ENCODE assay signal across 30 cellular contexts in genomic region chr16:77683845-77684526, GRCh38. TPM values are rescaled to one million over a fixed set of nuclear protein-coding genes. Genes with fewer than 3 reads are reported as not detected.
A peak's percentile ranks its signal among the peaks of the same experiment; 100 is the strongest.
DNase-seq lines count a peak whose midpoint lies in the region; ATAC-seq and TF ChIP-seq lines count a peak whose summit lies in the region.
"Had no signal": no experiment of that assay in that cellular context is flagged by ENCODE, and none has a peak within 500 bp of the region (broad histone marks: within the 10 kb centered on the region; RNA-seq: fewer than 3 reads in every experiment).

No MANE protein-coding gene starts in this region.

- no peak overlapping the region for H3K4me3 ChIP-seq in neural progenitor cell
- H3K4me3 ChIP-seq: esophagus squamous epithelium, gastroesophageal sphincter, right lobe of liver, SK-N-MC had no signal

- TF ChIP-seq CTCF in neural progenitor cell (IDR thresholded peaks at IDR 0.05): no peak

- no peak overlapping the region for H2AFZ ChIP-seq in neural progenitor cell (replicated peaks)
- H2AFZ ChIP-seq: parathyroid adenoma had no signal

- no peak overlapping the region for H3K4me3 Mint-ChIP-seq in neural progenitor cell
- no peak overlapping the region for H3K4me3 Mint-ChIP-seq in natural killer cell treated with Interleukin-12 subunit alpha and Interleukin-12 subunit beta and Interleukin-15 and Interleukin-18, amount 100 ng/mL, for 72 hours
- H3K4me3 Mint-ChIP-seq: activated naive CD8-positive, alpha-beta T cell treated with anti-CD3 and anti-CD28 coated beads for 36 hours; naive thymus-derived CD4-positive, alpha-beta T cell; T-helper 2 cell treated with Interferon-gamma antibody and Interleukin-4, amounts not matched to agents 5 μg/mL and 100 μg/mL, for 36 hours; type B pancreatic cell had no signal

- H4K20me1 ChIP-seq in neural progenitor cell (ENCODE audit: low read depth): no peaks in the 10 kb centered on the region

- no peaks in the 10 kb centered on the region for H3K36me3 ChIP-seq in neural progenitor cell
- H3K36me3 ChIP-seq: BE2C, esophagus squamous epithelium, gastroesophageal sphincter, right lobe of liver had no signal

- no peak overlapping the region for H3K27ac ChIP-seq in neural progenitor cell
- H3K27ac ChIP-seq: esophagus squamous epithelium, gastroesophageal sphincter, parathyroid adenoma, right lobe of liver, RWPE1, SK-N-MC had no signal

- peak; percentile 17 for DNase-seq in NCI-H1092 treated with DMSO at 0.1 percent for 48 hours (lab: John Stamatoyannopoulos, UW)
- DNase-seq in NCI-H1092 (lab: John Stamatoyannopoulos, UW): no peak
- peak; percentile 7 to 91 (median 75) for DNase-seq in NCI-H1417 (lab: John Stamatoyannopoulos, UW)
- DNase-seq in astrocyte of the hippocampus (ENCODE audit: low read depth, low spot score): peak; percentile 6
- DNase-seq in neural progenitor cell (ENCODE audit: low spot score): no peak
- DNase-seq in natural killer cell treated with Interleukin-12 subunit alpha and Interleukin-12 subunit beta and Interleukin-15 and Interleukin-18, amount 100 ng/mL, for 72 hours (ENCODE audit: low spot score): no peak
- no peak for DNase-seq in glomerular visceral epithelial cell (ENCODE audit: extremely low spot score)
- DNase-seq in AG20443 (ENCODE audit: low spot score): no peak
- DNase-seq: activated CD4-positive, alpha-beta T cell treated with anti-CD3 and anti-CD28 coated beads, Interleukin-2, amount 50 U/mL, for 4 hours; activated CD8-positive, alpha-beta memory T cell treated with anti-CD3 and anti-CD28 coated beads, Interleukin-2, amount 50 U/mL, for 4 hours; activated naive CD8-positive, alpha-beta T cell treated with anti-CD3 and anti-CD28 coated beads for 36 hours; BE2C; cerebellar nuclear complex; effector CD8-positive, alpha-beta T cell; EL; esophagus squamous epithelium; mesendoderm; naive thymus-derived CD4-positive, alpha-beta T cell; NCI-H187; NCI-H510A treated with DMSO at 0.1 percent for 48 hours; right lobe of liver; stimulated activated CD8-positive, alpha-beta memory T cell treated with anti-CD3 and anti-CD28 coated beads, Interleukin-4, amount 100 ng/mL, for 48 hours had no signal

- H3K9me3 Mint-ChIP-seq in neural progenitor cell: no peaks in the 10 kb centered on the region
- H3K9me3 Mint-ChIP-seq in natural killer cell treated with Interleukin-12 subunit alpha and Interleukin-12 subunit beta and Interleukin-15 and Interleukin-18, amount 100 ng/mL, for 72 hours: no peaks in the 10 kb centered on the region
- H3K9me3 Mint-ChIP-seq: activated naive CD8-positive, alpha-beta T cell treated with anti-CD3 and anti-CD28 coated beads for 36 hours; activated T-helper 2 cell treated with anti-CD3 and anti-CD28 coated beads, Interferon-gamma antibody, Interleukin-2, Interleukin-4, amounts not matched to agents 10 μg/mL and 5 μg/mL and 100 μg/mL, durations not matched to agents 14 hours and 24 hours and 36 hours; naive thymus-derived CD4-positive, alpha-beta T cell; T-helper 2 cell treated with Interferon-gamma antibody and Interleukin-4, amounts not matched to agents 5 μg/mL and 100 μg/mL, for 36 hours; type B pancreatic cell had no signal

- H3F3A ChIP-seq in neural progenitor cell (ENCODE audit: low read depth): no peaks in the 10 kb centered on the region

- no peak overlapping the region for H3K4me2 ChIP-seq in neural progenitor cell

- H3K27me3 ChIP-seq in neural progenitor cell: no peaks in the 10 kb centered on the region
- H3K27me3 ChIP-seq: BE2C, esophagus squamous epithelium, right lobe of liver had no signal

- peak overlapping the region; percentile 31 for H3K27ac Mint-ChIP-seq in neural progenitor cell
- H3K27ac Mint-ChIP-seq in natural killer cell treated with Interleukin-12 subunit alpha and Interleukin-12 subunit beta and Interleukin-15 and Interleukin-18, amount 100 ng/mL, for 72 hours: no peak overlapping the region
- H3K27ac Mint-ChIP-seq: activated naive CD8-positive, alpha-beta T cell treated with anti-CD3 and anti-CD28 coated beads for 36 hours; activated T-helper 2 cell treated with anti-CD3 and anti-CD28 coated beads, Interferon-gamma antibody, Interleukin-2, Interleukin-4, amounts not matched to agents 10 μg/mL and 5 μg/mL and 100 μg/mL, durations not matched to agents 14 hours and 24 hours and 36 hours; naive thymus-derived CD4-positive, alpha-beta T cell; T-helper 2 cell treated with Interferon-gamma antibody and Interleukin-4, amounts not matched to agents 5 μg/mL and 100 μg/mL, for 36 hours; type B pancreatic cell had no signal

- H3K4me1 Mint-ChIP-seq in neural progenitor cell: peaks cover 36% of the 10 kb centered on the region
- H3K4me1 Mint-ChIP-seq in natural killer cell treated with Interleukin-12 subunit alpha and Interleukin-12 subunit beta and Interleukin-15 and Interleukin-18, amount 100 ng/mL, for 72 hours (ENCODE audit: low read depth in 2 of 2): no peaks in the 10 kb centered on the region
- H3K4me1 Mint-ChIP-seq: activated naive CD8-positive, alpha-beta T cell treated with anti-CD3 and anti-CD28 coated beads for 36 hours; naive thymus-derived CD4-positive, alpha-beta T cell had no signal

- H3K9me3 ChIP-seq in neural progenitor cell (ENCODE audit: low read depth): no peaks in the 10 kb centered on the region
- H3K9me3 ChIP-seq: BE2C, esophagus squamous epithelium, gastroesophageal sphincter, right lobe of liver had no signal

- no peaks in the 10 kb centered on the region for H3K79me2 ChIP-seq in neural progenitor cell (ENCODE audit: low read depth)
- H3K79me2 ChIP-seq: parathyroid adenoma had no signal

- H3K9ac ChIP-seq in neural progenitor cell: no peak overlapping the region
- H3K9ac ChIP-seq: parathyroid adenoma had no signal

- no peak for ATAC-seq in natural killer cell treated with Interleukin-12 subunit alpha and Interleukin-12 subunit beta and Interleukin-15 and Interleukin-18, amount 100 ng/mL, for 72 hours
- ATAC-seq: gastroesophageal sphincter; HepG2; naive thymus-derived CD4-positive, alpha-beta T cell; right lobe of liver had no signal

- no peaks in the 10 kb centered on the region for H3K27me3 Mint-ChIP-seq in neural progenitor cell (ENCODE audit: insufficient read depth, low read depth)
- peaks cover 17 to 44% of the 10 kb centered on the region in 2 donors for H3K27me3 Mint-ChIP-seq in natural killer cell treated with Interleukin-12 subunit alpha and Interleukin-12 subunit beta and Interleukin-15 and Interleukin-18, amount 100 ng/mL, for 72 hours

- no peaks in the 10 kb centered on the region for H3K36me3 Mint-ChIP-seq in neural progenitor cell
- no peaks in the 10 kb centered on the region for H3K36me3 Mint-ChIP-seq in natural killer cell treated with Interleukin-12 subunit alpha and Interleukin-12 subunit beta and Interleukin-15 and Interleukin-18, amount 100 ng/mL, for 72 hours
- H3K36me3 Mint-ChIP-seq: activated naive CD8-positive, alpha-beta T cell treated with anti-CD3 and anti-CD28 coated beads for 36 hours; naive thymus-derived CD4-positive, alpha-beta T cell; type B pancreatic cell had no signal

- H3K4me1 ChIP-seq in neural progenitor cell: no peaks in the 10 kb centered on the region
- H3K4me1 ChIP-seq: BE2C, esophagus squamous epithelium, gastroesophageal sphincter, parathyroid adenoma, right lobe of liver had no signal

RNA-seq across cellular contexts. Expression of gene NUDT7, which starts 38.3 kb away (rescaled TPM):
- 9.7 and 10.8 TPM in 2 replicates for total RNA-seq in neural progenitor cell (ENCODE audit: low replicate concordance)
- 1 to 10 TPM in 1 of 2 donors, under 1 TPM in 1; 0.83 to 3.7 TPM for total RNA-seq in natural killer cell treated with Interleukin-12 subunit alpha and Interleukin-12 subunit beta and Interleukin-15 and Interleukin-18, amount 100 ng/mL, for 72 hours

Comparison
In these comparisons a context has a peak if more than half of its experiments do, and no peak if none do; other contexts are left out.
1. DNase-seq: peak in NCI-H1092 treated with DMSO at 0.1 percent for 48 hours (single experiment), NCI-H1417 (3 of 3) and astrocyte of the hippocampus (single experiment); none in NCI-H1092 (single experiment), neural progenitor cell (single experiment), natural killer cell treated with Interleukin-12 subunit alpha and Interleukin-12 subunit beta and Interleukin-15 and Interleukin-18, amount 100 ng/mL, for 72 hours (single experiment), glomerular visceral epithelial cell (single experiment) and AG20443 (single experiment).